ENCODE assay signal across 21 cellular contexts in the genomic region with DNA sequence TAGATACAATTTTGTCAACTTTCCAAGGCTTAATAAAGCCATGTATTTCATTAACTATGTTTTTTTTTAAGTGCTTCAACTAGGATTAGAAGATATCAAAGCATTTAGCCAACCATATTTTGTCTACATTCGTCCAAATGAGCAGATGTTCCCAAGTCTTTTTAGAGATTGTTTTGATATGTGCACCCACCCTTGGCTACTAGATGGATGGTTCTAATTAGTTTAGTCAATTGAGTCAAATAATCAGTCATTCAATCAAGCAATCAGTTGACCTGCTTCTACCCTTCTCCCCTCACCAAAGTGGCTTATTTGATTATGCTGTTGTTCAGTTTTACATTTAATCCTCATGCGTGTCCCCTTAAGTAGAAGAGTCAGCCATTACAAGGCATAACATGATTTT.
"Had no signal": no experiment of that assay in that cellular context is flagged by ENCODE, and none has a peak within 500 bp of the region (broad histone marks: within the 10 kb centered on the region; RNA-seq: fewer than 3 reads in every experiment).

No MANE protein-coding gene starts in this region.

- ATAC-seq: left colon; left lung; lower lobe of right lung; naive thymus-derived CD8-positive, alpha-beta T cell; sciatic nerve; stimulated activated naive B cell treated with anti-CD40 and anti-IgM and Interleukin-4, amounts not matched to agents 10 μg/mL and 1 μg/mL and 100 μg/mL, for 72 hours; stimulated activated naive CD8-positive, alpha-beta T cell treated with anti-CD3 and anti-CD28 coated beads, Interleukin-15, Interleukin-2, amounts not matched to agents 100 U/mL and 50 U/mL, for 24 hours had no signal

- DNase-seq: immature natural killer cell; kidney; left colon; left lung; lower lobe of right lung; mammary epithelial cell; mesenchymal stem cell; naive thymus-derived CD8-positive, alpha-beta T cell; nucleus accumbens; stimulated activated CD4-positive, alpha-beta T cell treated with anti-CD3 and anti-CD28 coated beads, Interleukin-12 subunit alpha, Interleukin-12 subunit beta, amount 100 ng/mL, for 4 hours; stimulated activated CD4-positive, alpha-beta T cell treated with anti-CD3 and anti-CD28 coated beads, Interleukin-15, amount 100 ng/mL, for 24 hours; stimulated activated CD4-positive, alpha-beta T cell treated with anti-CD3 and anti-CD28 coated beads, Interleukin-2, amount 100 ng/mL, for 24 hours; stimulated activated CD4-positive, alpha-beta T cell treated with anti-CD3 and anti-CD28 coated beads, Interleukin-4, amount 100 ng/mL, for 1 hour; stimulated activated naive B cell treated with anti-CD40 and anti-IgM and Interleukin-4, amounts not matched to agents 10 μg/mL and 1 μg/mL and 100 μg/mL, for 72 hours; stimulated activated naive CD8-positive, alpha-beta T cell treated with anti-CD3 and anti-CD28 coated beads, Interleukin-15, Interleukin-2, amounts not matched to agents 100 U/mL and 50 U/mL, for 24 hours; stomach; testis; thyroid gland; transverse colon; upper lobe of left lung had no signal
